ENCODE assay signal across 13 cellular contexts in the genomic region with DNA sequence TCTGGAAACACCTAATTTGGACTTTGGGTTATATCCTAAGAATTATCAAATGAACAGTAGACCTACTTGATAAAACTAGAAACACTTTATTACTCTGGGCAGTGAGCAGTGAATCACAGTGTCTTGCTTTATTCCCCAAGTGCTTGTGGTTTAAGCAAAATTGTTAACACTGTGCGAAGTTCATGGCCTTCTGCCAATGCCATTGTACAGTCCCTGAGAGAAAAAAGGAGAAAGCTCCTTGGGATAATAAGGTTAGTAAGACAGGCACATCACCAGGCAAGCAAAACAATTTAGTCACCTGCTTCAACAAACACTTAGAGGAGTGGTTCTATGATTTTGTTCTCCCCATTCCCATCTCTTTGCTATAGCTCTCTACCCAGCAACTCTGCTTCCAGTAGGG. TPM values are rescaled to one million over a fixed set of nuclear protein-coding genes. Genes with fewer than 3 reads are reported as not detected.
DNase-seq lines count a peak whose midpoint lies in the region; ATAC-seq and TF ChIP-seq lines count a peak whose summit lies in the region.
"Had no signal": no experiment of that assay in that cellular context is flagged by ENCODE, and none has a peak within 500 bp of the region (broad histone marks: within the 10 kb centered on the region; RNA-seq: fewer than 3 reads in every experiment).

No MANE protein-coding gene starts in this region.

- no peaks in the 10 kb centered on the region for H3K9me3 ChIP-seq in esophagus squamous epithelium
- H3K9me3 ChIP-seq: psoas muscle had no signal

- DNase-seq in ACHN: peak; percentile 68
- peak; percentile 88 for DNase-seq in H4 (ENCODE audit: low spot score)
- peak; percentile 26 for DNase-seq in RWPE1 (ENCODE audit: low spot score)
- peak; percentile 13 for DNase-seq in fibroblast of peridontal ligament (ENCODE audit: extremely low read depth)
- DNase-seq in activated CD4-positive, alpha-beta T cell treated with anti-CD3 and anti-CD28 coated beads, Interleukin-2, amount 50 U/mL, for 48 hours: no peak
- no peak for DNase-seq in esophagus squamous epithelium (lab: John Stamatoyannopoulos, UW)
- DNase-seq in activated T-helper 1 cell treated with anti-CD3 and anti-CD28 coated beads, Interleukin-12 subunit alpha, Interleukin-12 subunit beta, Interleukin-2, Interleukin-4 antibody, amounts not matched to agents 30 ng/mL and 10 ng/mL and 1 ng/mL, durations not matched to agents 14 hours and 24 hours and 36 hours (ENCODE audit: low spot score): no peak
- DNase-seq: activated naive CD4-positive, alpha-beta T cell treated with Interleukin-2 at 50 U/mL for 16 hours; DMS153; psoas muscle had no signal

- intact Hi-C loops in esophagus squamous epithelium (cut with DNase I): no loop called here
- intact Hi-C loops in activated T-helper 1 cell treated with anti-CD3 and anti-CD28 coated beads, Interleukin-12 subunit alpha, Interleukin-12 subunit beta, Interleukin-2, Interleukin-4 antibody, amounts not matched to agents 30 ng/mL and 10 ng/mL and 1 ng/mL, durations not matched to agents 14 hours and 24 hours and 36 hours (cut with micrococcal nuclease): no loop called here

- no peak for ATAC-seq in HG02852 (IDR thresholded peaks at IDR 0.05; ENCODE audit: unreplicated experiment)
- ATAC-seq: psoas muscle had no signal

- H3K27ac ChIP-seq in RWPE1 (no peak overlapping the region), esophagus squamous epithelium (no peak overlapping the region)
- H3K27ac ChIP-seq: psoas muscle had no signal

- CTCF ChIA-PET in RWPE1 (lab: Yijun Ruan, JAX): no interaction called here

- TF ChIP-seq POLR2A in esophagus squamous epithelium (IDR thresholded peaks at IDR 0.05): no peak

- H3K36me3 ChIP-seq in esophagus squamous epithelium: no peaks in the 10 kb centered on the region

- TF ChIP-seq CTCF in RWPE1 (conservative IDR thresholded peaks at IDR 0.05; ENCODE audit: low read depth) (no peak), esophagus squamous epithelium (IDR thresholded peaks at IDR 0.05) (no peak)

- H3K27me3 Mint-ChIP-seq in activated T-helper 1 cell treated with anti-CD3 and anti-CD28 coated beads, Interleukin-12 subunit alpha, Interleukin-12 subunit beta, Interleukin-2, Interleukin-4 antibody, amounts not matched to agents 30 ng/mL and 10 ng/mL and 1 ng/mL, durations not matched to agents 14 hours and 24 hours and 36 hours (ENCODE audit: insufficient read depth): no peaks in the 10 kb centered on the region

- no peak overlapping the region for H3K27ac Mint-ChIP-seq in activated T-helper 1 cell treated with anti-CD3 and anti-CD28 coated beads, Interleukin-12 subunit alpha, Interleukin-12 subunit beta, Interleukin-2, Interleukin-4 antibody, amounts not matched to agents 30 ng/mL and 10 ng/mL and 1 ng/mL, durations not matched to agents 14 hours and 24 hours and 36 hours

- no peaks in the 10 kb centered on the region for H3K36me3 Mint-ChIP-seq in activated T-helper 1 cell treated with anti-CD3 and anti-CD28 coated beads, Interleukin-12 subunit alpha, Interleukin-12 subunit beta, Interleukin-2, Interleukin-4 antibody, amounts not matched to agents 30 ng/mL and 10 ng/mL and 1 ng/mL, durations not matched to agents 14 hours and 24 hours and 36 hours (ENCODE audit: low read depth)

- no peaks in the 10 kb centered on the region for H3K27me3 ChIP-seq in esophagus squamous epithelium

- H3K4me1 ChIP-seq in esophagus squamous epithelium: no peaks in the 10 kb centered on the region
- H3K4me1 ChIP-seq: psoas muscle had no signal

- 22 to 25% methylated on average over 1 of the region's 1 CpG for WGBS in esophagus squamous epithelium, 2 donors

- no peak overlapping the region for H3K4me3 Mint-ChIP-seq in activated T-helper 1 cell treated with anti-CD3 and anti-CD28 coated beads, Interleukin-12 subunit alpha, Interleukin-12 subunit beta, Interleukin-2, Interleukin-4 antibody, amounts not matched to agents 30 ng/mL and 10 ng/mL and 1 ng/mL, durations not matched to agents 14 hours and 24 hours and 36 hours

- H3K4me3 ChIP-seq in esophagus squamous epithelium: no peak overlapping the region
- H3K4me3 ChIP-seq: psoas muscle had no signal

- in situ Hi-C loops in ACHN (cut with HindIII; ENCODE audit: low pct_ligation_motif_present, low pct_unique_long_range_greater_than_20kb, low sequenced_read_pairs): no loop called here

- H3K4me1 Mint-ChIP-seq in activated T-helper 1 cell treated with anti-CD3 and anti-CD28 coated beads, Interleukin-12 subunit alpha, Interleukin-12 subunit beta, Interleukin-2, Interleukin-4 antibody, amounts not matched to agents 30 ng/mL and 10 ng/mL and 1 ng/mL, durations not matched to agents 14 hours and 24 hours and 36 hours (ENCODE audit: low read depth): no peaks in the 10 kb centered on the region

- POLR2A ChIA-PET in RWPE1 (lab: Yijun Ruan, JAX; ENCODE audit: low non-redundant PET): no interaction called here

- H3K9me3 Mint-ChIP-seq in activated T-helper 1 cell treated with anti-CD3 and anti-CD28 coated beads, Interleukin-12 subunit alpha, Interleukin-12 subunit beta, Interleukin-2, Interleukin-4 antibody, amounts not matched to agents 30 ng/mL and 10 ng/mL and 1 ng/mL, durations not matched to agents 14 hours and 24 hours and 36 hours: no peaks in the 10 kb centered on the region

RNA-seq across cellular contexts. Expression of gene ADCYAP1, which starts 39.8 kb away (rescaled TPM):
- total RNA-seq in H4 (2014; rRNA removed; shearing (Covaris generic)): 0.47 and 0.83 TPM in 2 replicates
- total RNA-seq in esophagus squamous epithelium: 1 to 10 TPM in 1 of 4 donors, under 1 TPM in 1, not detected in 2; 0.29 to 2.7 TPM
- not detected in 2 replicates for total RNA-seq in activated T-helper 1 cell treated with anti-CD3 and anti-CD28 coated beads, Interleukin-12 subunit alpha, Interleukin-12 subunit beta, Interleukin-2, Interleukin-4 antibody, amounts not matched to agents 30 ng/mL and 10 ng/mL and 1 ng/mL, durations not matched to agents 14 hours and 24 hours and 36 hours
- total RNA-seq: activated CD8-positive, alpha-beta memory T cell treated with anti-CD3 and anti-CD28 coated beads for 36 hours; endothelial cell of umbilical vein had no signal

Comparison
In these comparisons a context has a peak if more than half of its experiments do, and no peak if none do; other contexts are left out.
1. DNase-seq: peak in ACHN (single experiment), H4 (single experiment), RWPE1 (single experiment) and fibroblast of peridontal ligament (single experiment); none in activated CD4-positive, alpha-beta T cell treated with anti-CD3 and anti-CD28 coated beads, Interleukin-2, amount 50 U/mL, for 48 hours (0 of 2), esophagus squamous epithelium (single experiment) and activated T-helper 1 cell treated with anti-CD3 and anti-CD28 coated beads, Interleukin-12 subunit alpha, Interleukin-12 subunit beta, Interleukin-2, Interleukin-4 antibody, amounts not matched to agents 30 ng/mL and 10 ng/mL and 1 ng/mL, durations not matched to agents 14 hours and 24 hours and 36 hours (single experiment).